Comparison of ENCODE assay signal across 8 cellular contexts in the genomic region with DNA sequence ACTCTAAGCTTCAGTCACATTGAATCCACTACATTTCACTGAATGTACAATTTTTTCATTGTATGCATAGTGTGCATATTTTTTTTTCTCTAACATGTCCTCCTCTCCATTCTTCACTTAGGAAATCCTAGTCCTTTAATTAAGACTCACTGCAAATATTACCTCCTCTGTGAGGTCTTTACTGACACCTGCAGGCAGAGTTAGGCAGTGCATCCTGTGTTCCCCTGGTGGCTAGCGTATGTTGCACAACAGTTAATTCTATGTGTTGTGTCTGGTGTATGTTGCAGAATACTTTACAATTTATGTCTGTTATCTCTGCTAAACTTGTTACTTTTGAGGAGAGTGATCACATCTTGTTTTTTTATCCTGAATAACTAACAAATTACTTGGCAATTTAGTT.
DNase-seq lines count a peak whose midpoint lies in the region; ATAC-seq and TF ChIP-seq lines count a peak whose summit lies in the region.
"Not testable (repeated sequence)": the region's sequence is repeated elsewhere in the genome, so short reads cannot be mapped to it uniquely, and the experiment has no call there.

No MANE protein-coding gene starts in this region.

- H3K27me3 ChIP-seq in RWPE2 (ENCODE audit: insufficient read depth, poor library complexity, severe bottlenecking); heart right ventricle; naive thymus-derived CD4-positive, alpha-beta T cell (ENCODE audit: control insufficient read depth in 2 of 2, insufficient read depth in 2 of 2, low read length in 2 of 2); upper lobe of left lung: not testable (repeated sequence)

- WGBS in heart right ventricle, 2 donors, result no CpG with 5 or more reads among the region's 1 CpG
- WGBS in upper lobe of left lung, 2 donors, result no CpG with 5 or more reads among the region's 1 CpG

- not testable (repeated sequence) for DNase-seq in RWPE2 (ENCODE audit: low spot score); activated naive CD4-positive, alpha-beta T cell treated with anti-CD3 and anti-CD28 coated beads, Interleukin-2, amount 50 U/mL, for 72 hours (ENCODE audit: low spot score in 2 of 2); heart right ventricle; naive thymus-derived CD4-positive, alpha-beta T cell; upper lobe of left lung

- TF ChIP-seq POLR2A in upper lobe of left lung (IDR thresholded peaks at IDR 0.05), result not testable (repeated sequence)

- H3K4me1 Mint-ChIP-seq in naive thymus-derived CD4-positive, alpha-beta T cell, result not testable (repeated sequence)

- not testable (repeated sequence) for H3K36me3 Mint-ChIP-seq in activated naive CD4-positive, alpha-beta T cell treated with anti-CD3 and anti-CD28 coated beads, Interleukin-2, amount 50 U/mL, for 72 hours; naive thymus-derived CD4-positive, alpha-beta T cell

- not testable (repeated sequence) for H3K4me3 Mint-ChIP-seq in naive thymus-derived CD4-positive, alpha-beta T cell

- not testable (repeated sequence) for H3K27ac Mint-ChIP-seq in activated naive CD4-positive, alpha-beta T cell treated with anti-CD3 and anti-CD28 coated beads, Interleukin-2, amount 50 U/mL, for 72 hours; naive thymus-derived CD4-positive, alpha-beta T cell

- not testable (repeated sequence) for TF ChIP-seq EP300 in upper lobe of left lung (IDR thresholded peaks at IDR 0.05)

- POLR2A ChIA-PET in naive thymus-derived CD4-positive, alpha-beta T cell (lab: Charles Lee), result not testable (repeated sequence)

- H3K4me1 ChIP-seq in RWPE2 (ENCODE audit: insufficient read depth, poor library complexity, severe bottlenecking); heart right ventricle; naive thymus-derived CD4-positive, alpha-beta T cell (ENCODE audit: control insufficient read depth in 2 of 2, insufficient read depth in 2 of 2, low read length in 2 of 2); upper lobe of left lung: not testable (repeated sequence)

- ATAC-seq in GM18498 (IDR thresholded peaks at IDR 0.05; ENCODE audit: unreplicated experiment), result peak; percentile 60
- peak; percentile 73 for ATAC-seq in GM21529 (IDR thresholded peaks at IDR 0.05; ENCODE audit: unreplicated experiment)
- ATAC-seq in HG03039 (IDR thresholded peaks at IDR 0.05; ENCODE audit: unreplicated experiment), result peak; percentile 62
- peak; percentile 75 for ATAC-seq in RWPE2 (ENCODE audit: low read depth)
- peak; percentile 55 to 73 for ATAC-seq in activated naive CD4-positive, alpha-beta T cell treated with anti-CD3 and anti-CD28 coated beads, Interleukin-2, amount 50 U/mL, for 72 hours
- ATAC-seq in heart right ventricle, result peak; percentile 36 to 87 (median 76)
- ATAC-seq in naive thymus-derived CD4-positive, alpha-beta T cell, result peak; percentile 93
- peak; percentile 90 to 95 for ATAC-seq in upper lobe of left lung (ENCODE audit: low FRiP score in 2 of 2)

- not testable (repeated sequence) for H3K9me3 Mint-ChIP-seq in activated naive CD4-positive, alpha-beta T cell treated with anti-CD3 and anti-CD28 coated beads, Interleukin-2, amount 50 U/mL, for 72 hours; naive thymus-derived CD4-positive, alpha-beta T cell

- not testable (repeated sequence) for H3K36me3 ChIP-seq in RWPE2 (ENCODE audit: low read depth); heart right ventricle; naive thymus-derived CD4-positive, alpha-beta T cell (ENCODE audit: control insufficient read depth in 2 of 3, insufficient read depth in 3 of 3, low read length in 3 of 3); upper lobe of left lung

- not testable (repeated sequence) for H3K27ac ChIP-seq in RWPE2 (ENCODE audit: poor library complexity, severe bottlenecking); heart right ventricle; naive thymus-derived CD4-positive, alpha-beta T cell (ENCODE audit: low read depth, low read length); upper lobe of left lung

- CTCF ChIA-PET in naive thymus-derived CD4-positive, alpha-beta T cell (lab: Charles Lee), result not testable (repeated sequence)

- not testable (repeated sequence) for H3K9me3 ChIP-seq in RWPE2 (ENCODE audit: severe bottlenecking); heart right ventricle; naive thymus-derived CD4-positive, alpha-beta T cell (ENCODE audit: control insufficient read depth in 2 of 3, low read length in 3 of 3); upper lobe of left lung

- not testable (repeated sequence) for H3K4me3 ChIP-seq in RWPE2 (ENCODE audit: severe bottlenecking); heart right ventricle; naive thymus-derived CD4-positive, alpha-beta T cell (ENCODE audit: low read length); upper lobe of left lung

- not testable (repeated sequence) for H3K27me3 Mint-ChIP-seq in naive thymus-derived CD4-positive, alpha-beta T cell

- TF ChIP-seq CTCF in RWPE2 (IDR thresholded peaks at IDR 0.05; ENCODE audit: poor library complexity, severe bottlenecking); heart right ventricle (IDR thresholded peaks at IDR 0.05); upper lobe of left lung (IDR thresholded peaks at IDR 0.05): not testable (repeated sequence)

- intact Hi-C loops in heart right ventricle (cut with DNase I); naive thymus-derived CD4-positive, alpha-beta T cell (cut with micrococcal nuclease): not testable (repeated sequence)
